ENCODE assay signal across 18 cellular contexts in the genomic region with DNA sequence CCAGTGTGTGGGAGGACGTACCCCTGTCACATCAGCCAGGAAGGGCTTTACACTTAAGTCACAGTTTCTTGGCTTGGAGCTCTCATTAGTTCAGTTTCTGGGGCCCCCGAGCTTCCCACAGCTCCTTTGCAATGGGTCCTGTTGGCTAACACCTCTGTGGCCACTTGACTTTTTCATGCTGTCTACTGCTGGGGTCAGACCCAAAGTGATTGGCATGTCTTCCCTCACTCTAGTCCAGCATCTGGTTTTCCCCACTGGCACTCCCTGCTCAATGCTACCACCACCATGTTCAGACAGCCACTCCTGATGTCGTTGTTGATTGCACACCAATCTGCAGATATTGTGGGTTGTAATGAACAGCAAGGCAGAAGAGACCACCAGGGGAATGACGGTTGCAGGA.
DNase-seq lines count a peak whose midpoint lies in the region; ATAC-seq and TF ChIP-seq lines count a peak whose summit lies in the region.
"Had no signal": no experiment of that assay in that cellular context is flagged by ENCODE, and none has a peak within 500 bp of the region (broad histone marks: within the 10 kb centered on the region; RNA-seq: fewer than 3 reads in every experiment).

No MANE protein-coding gene starts in this region.

- H2BK15ac ChIP-seq in mesenchymal stem cell (ENCODE audit: low read depth, poor library complexity, severe bottlenecking): no peak overlapping the region

- H4K91ac ChIP-seq in mesenchymal stem cell (ENCODE audit: low read length) (no peak overlapping the region), trophoblast cell (ENCODE audit: low read depth, low read length) (peak overlapping the region; percentile 25)

- H2BK12ac ChIP-seq in mesenchymal stem cell (ENCODE audit: low read length in 2 of 2) (no peak overlapping the region), trophoblast cell (ENCODE audit: low read length) (peak overlapping the region; percentile 56)

- H3K4me1 Mint-ChIP-seq in T-helper 17 cell: no peaks in the 10 kb centered on the region
- H3K4me1 Mint-ChIP-seq: B cell had no signal

- H3K27me3 Mint-ChIP-seq in T-helper 17 cell: no peaks in the 10 kb centered on the region
- H3K27me3 Mint-ChIP-seq: B cell; CD4-positive, alpha-beta T cell had no signal

- H3K36me3 Mint-ChIP-seq in T-helper 17 cell (ENCODE audit: low read depth): peaks cover 4% of the 10 kb centered on the region
- H3K36me3 Mint-ChIP-seq: CD8-positive, alpha-beta T cell had no signal

- H2AK5ac ChIP-seq in mesenchymal stem cell (ENCODE audit: low read length, severe bottlenecking) (peak overlapping the region; percentile 18), trophoblast cell (ENCODE audit: low read length) (peak overlapping the region; percentile 6)

- H3K27ac ChIP-seq in right cardiac atrium (ENCODE audit: low read length) (no peak overlapping the region), left ventricle myocardium inferior (replicated peaks) (no peak overlapping the region), mesenchymal stem cell (ENCODE audit: low read length, poor library complexity, severe bottlenecking) (no peak overlapping the region), trophoblast cell (ENCODE audit: low read depth, low read length) (no peak overlapping the region), psoas muscle (no peak overlapping the region)
- H3K27ac ChIP-seq: BLaER1 treated with 17β-estradiol and CSF1 and Interleukin-3, amounts not matched to agents 10 nM and 100 nM; C4-2B had no signal

- H2AFZ ChIP-seq in mesenchymal stem cell (ENCODE audit: low read depth, low read length): no peak overlapping the region
- no peak overlapping the region for H2AFZ ChIP-seq in trophoblast cell (ENCODE audit: insufficient read depth, low read length, poor library complexity)

- H3K9ac ChIP-seq in mesenchymal stem cell (ENCODE audit: low read length) (no peak overlapping the region), trophoblast cell (ENCODE audit: low read length) (no peak overlapping the region)
- H3K9ac ChIP-seq: BLaER1 treated with 17β-estradiol and CSF1 and Interleukin-3, amounts not matched to agents 10 nM and 100 nM had no signal

- H3K23ac ChIP-seq in mesenchymal stem cell (ENCODE audit: low read length in 2 of 2) (no peak overlapping the region), trophoblast cell (ENCODE audit: low read length) (no peak overlapping the region)

- no peaks in the 10 kb centered on the region for H3K36me3 ChIP-seq in left ventricle myocardium inferior
- H3K36me3 ChIP-seq in mesenchymal stem cell (ENCODE audit: control insufficient read depth in 1 of 2, insufficient read depth in 2 of 2, low read depth in 1 of 2, low read length in 2 of 2): no peaks in the 10 kb centered on the region
- no peaks in the 10 kb centered on the region for H3K36me3 ChIP-seq in trophoblast cell (ENCODE audit: control insufficient read depth in 1 of 2, insufficient read depth in 2 of 2, low read length in 2 of 2)
- no peaks in the 10 kb centered on the region for H3K36me3 ChIP-seq in psoas muscle (ENCODE audit: insufficient read depth in 1 of 2, low read depth in 1 of 2)
- H3K36me3 ChIP-seq: BLaER1 treated with 17β-estradiol and CSF1 and Interleukin-3, amounts not matched to agents 10 nM and 100 nM had no signal

- TF ChIP-seq CTCF in left ventricle myocardium inferior (IDR thresholded peaks at IDR 0.05; ENCODE audit: borderline replicate concordance): no peak
- TF ChIP-seq CTCF in psoas muscle (IDR thresholded peaks at IDR 0.05): no peak

- WGBS in right cardiac atrium: 61% methylated on average over 4 of the region's 4 CpGs
- 84% methylated on average over 4 of the region's 4 CpGs for WGBS in mesenchymal stem cell
- WGBS in trophoblast cell (ENCODE audit: extremely low coverage, insufficient coverage, insufficient read length): no CpG with 5 or more reads among the region's 4 CpGs
- 85 to 90% (median 88%) methylated on average over 4 of the region's 4 CpGs for WGBS in psoas muscle, 3 donors

- H3K4me3 Mint-ChIP-seq in T-helper 17 cell: no peak overlapping the region
- H3K4me3 Mint-ChIP-seq: B cell; CD4-positive, alpha-beta T cell; CD8-positive, alpha-beta T cell had no signal

- H4K12ac ChIP-seq in trophoblast cell (ENCODE audit: low read depth, low read length): no peak overlapping the region

- H3K18ac ChIP-seq in mesenchymal stem cell (ENCODE audit: low read depth in 1 of 2, low read length in 2 of 2): no peak overlapping the region
- no peak overlapping the region for H3K18ac ChIP-seq in trophoblast cell (ENCODE audit: low read length)

- no peaks in the 10 kb centered on the region for H3K4me1 ChIP-seq in right cardiac atrium (ENCODE audit: control insufficient read depth, insufficient read depth, low read length)
- H3K4me1 ChIP-seq in left ventricle myocardium inferior: peaks cover 9% of the 10 kb centered on the region
- H3K4me1 ChIP-seq in mesenchymal stem cell (ENCODE audit: control insufficient read depth, insufficient read depth, low read depth, low read length): no peaks in the 10 kb centered on the region
- H3K4me1 ChIP-seq in trophoblast cell (ENCODE audit: control insufficient read depth in 1 of 2, insufficient read depth in 2 of 2, low read length in 2 of 2): peaks cover 17 to 21% of the 10 kb centered on the region in 2 experiments
- H3K4me1 ChIP-seq in psoas muscle: no peaks in the 10 kb centered on the region
- H3K4me1 ChIP-seq: BLaER1 treated with 17β-estradiol and CSF1 and Interleukin-3, amounts not matched to agents 10 nM and 100 nM had no signal

- ATAC-seq in right cardiac atrium (peak; percentile 51 to 66), T-helper 17 cell (no peak), psoas muscle (no peak)
- ATAC-seq: CD8-positive, alpha-beta T cell had no signal

- H3K4ac ChIP-seq in mesenchymal stem cell (ENCODE audit: low read depth in 1 of 2, low read length in 2 of 2) (no peak overlapping the region), trophoblast cell (ENCODE audit: low read depth, low read length) (no peak overlapping the region)

- intact Hi-C loops in right cardiac atrium (cut with DNase I) (no loop called here), left ventricle myocardium inferior (cut with micrococcal nuclease) (no loop called here), psoas muscle (cut with DNase I) (no loop called here)

- DNase-seq in right cardiac atrium: no peak
- no peak for DNase-seq in left ventricle myocardium inferior
- no peak for DNase-seq in T-helper 17 cell
- no peak for DNase-seq in mesenchymal stem cell
- no peak for DNase-seq in trophoblast cell
- no peak for DNase-seq in Ammon's horn (ENCODE audit: low spot score)
- no peak for DNase-seq in psoas muscle
- DNase-seq: 8988T; ACHN; Caco-2; Calu3; CD4-positive, alpha-beta T cell; CD8-positive, alpha-beta T cell; DMS79 treated with DMSO at 0.1 percent for 48 hours; GF-D8 had no signal

- H3K27me3 ChIP-seq in right cardiac atrium (ENCODE audit: control insufficient read depth, insufficient read depth): no peaks in the 10 kb centered on the region
- H3K27me3 ChIP-seq in left ventricle myocardium inferior (ENCODE audit: low read depth): no peaks in the 10 kb centered on the region
- no peaks in the 10 kb centered on the region for H3K27me3 ChIP-seq in mesenchymal stem cell (ENCODE audit: control insufficient read depth in 1 of 2, insufficient read depth in 1 of 2, low read length in 2 of 2)
- no peaks in the 10 kb centered on the region for H3K27me3 ChIP-seq in trophoblast cell (ENCODE audit: insufficient read depth, low read length)
- no peaks in the 10 kb centered on the region for H3K27me3 ChIP-seq in psoas muscle (ENCODE audit: insufficient read depth in 3 of 3, low read length in 2 of 3)
- H3K27me3 ChIP-seq: BLaER1 treated with 17β-estradiol and CSF1 and Interleukin-3, amounts not matched to agents 10 nM and 100 nM had no signal

- H3K14ac ChIP-seq in mesenchymal stem cell (ENCODE audit: low read length in 2 of 2) (no peak overlapping the region), trophoblast cell (ENCODE audit: low read length) (peak overlapping the region; percentile 19)

- H3K79me2 ChIP-seq in trophoblast cell (ENCODE audit: control insufficient read depth, insufficient read depth, low read length, poor library complexity): no peaks in the 10 kb centered on the region

- H2BK120ac ChIP-seq in mesenchymal stem cell (ENCODE audit: low read depth, low read length) (no peak overlapping the region), trophoblast cell (ENCODE audit: insufficient read depth, low read length, poor library complexity) (peak overlapping the region; percentile 30)

- no peaks in the 10 kb centered on the region for H3K9me3 ChIP-seq in right cardiac atrium (ENCODE audit: control insufficient read depth, low read length)
- no peaks in the 10 kb centered on the region for H3K9me3 ChIP-seq in left ventricle myocardium inferior (replicated peaks)
- H3K9me3 ChIP-seq in T-helper 17 cell (ENCODE audit: control insufficient read depth, low read length, poor library complexity, severe bottlenecking): no peaks in the 10 kb centered on the region
- H3K9me3 ChIP-seq in mesenchymal stem cell (ENCODE audit: control insufficient read depth, low read length): no peaks in the 10 kb centered on the region
- peaks cover 2% of the 10 kb centered on the region for H3K9me3 ChIP-seq in trophoblast cell (ENCODE audit: insufficient read depth, low read depth, low read length)
- H3K9me3 ChIP-seq in psoas muscle: no peaks in the 10 kb centered on the region
- H3K9me3 ChIP-seq: BLaER1 treated with 17β-estradiol and CSF1 and Interleukin-3, amounts not matched to agents 10 nM and 100 nM; Caco-2 had no signal

- H4K8ac ChIP-seq in mesenchymal stem cell (ENCODE audit: low read length) (no peak overlapping the region), trophoblast cell (ENCODE audit: low read depth, low read length) (no peak overlapping the region)

- H2BK5ac ChIP-seq in mesenchymal stem cell (ENCODE audit: low read depth, low read length, poor library complexity, severe bottlenecking) (no peak overlapping the region), trophoblast cell (ENCODE audit: low read depth, low read length, poor library complexity) (no peak overlapping the region)

- H3K79me1 ChIP-seq in mesenchymal stem cell (replicated peaks; ENCODE audit: low read length, poor library complexity, severe bottlenecking): no peaks in the 10 kb centered on the region
- peaks cover 15% of the 10 kb centered on the region for H3K79me1 ChIP-seq in trophoblast cell (ENCODE audit: low read length)

- H3K4me2 ChIP-seq in mesenchymal stem cell (ENCODE audit: low read length, poor library complexity, severe bottlenecking) (no peak overlapping the region), trophoblast cell (ENCODE audit: low read length) (no peak overlapping the region)
- H3K4me2 ChIP-seq: BLaER1 treated with 17β-estradiol and CSF1 and Interleukin-3, amounts not matched to agents 10 nM and 100 nM had no signal

- peak overlapping the region; percentile 43 for H3K27ac Mint-ChIP-seq in T-helper 17 cell
- H3K27ac Mint-ChIP-seq: B cell; CD4-positive, alpha-beta T cell; CD8-positive, alpha-beta T cell had no signal

- no peak overlapping the region for H3K4me3 ChIP-seq in right cardiac atrium (ENCODE audit: low read length)
- no peak overlapping the region for H3K4me3 ChIP-seq in left ventricle myocardium inferior
- H3K4me3 ChIP-seq in mesenchymal stem cell (ENCODE audit: insufficient read depth in 1 of 2, low read depth in 1 of 2, low read length in 2 of 2): no peak overlapping the region
- H3K4me3 ChIP-seq in trophoblast cell (ENCODE audit: low read depth, low read length): no peak overlapping the region
- no peak overlapping the region for H3K4me3 ChIP-seq in psoas muscle
- H3K4me3 ChIP-seq: BLaER1 treated with 17β-estradiol and CSF1 and Interleukin-3, amounts not matched to agents 10 nM and 100 nM had no signal

Comparison
In these comparisons a context has a peak if more than half of its experiments do, and no peak if none do; other contexts are left out.
1. ATAC-seq: peak in right cardiac atrium (2 of 2); none in T-helper 17 cell (single experiment) and psoas muscle (0 of 4).